12 cellular contexts compared by ENCODE assay signal in genomic region chr4:185256444-185256843, GRCh38. TPM values are rescaled to one million over a fixed set of nuclear protein-coding genes. Genes with fewer than 3 reads are reported as not detected.
A peak's percentile ranks its signal among the peaks of the same experiment; 100 is the strongest.
DNase-seq lines count a peak whose midpoint lies in the region; ATAC-seq, FAIRE-seq and TF ChIP-seq lines count a peak whose summit lies in the region.
"Had no signal": no experiment of that assay in that cellular context is flagged by ENCODE, and none has a peak within 500 bp of the region (broad histone marks: within the 10 kb centered on the region; RNA-seq: fewer than 3 reads in every experiment).

No MANE protein-coding gene starts in this region.

- H4K5ac ChIP-seq in H9 (ENCODE audit: insufficient read length, low read depth, low read length) = no peak overlapping the region

- H3K79me1 ChIP-seq in H9 (ENCODE audit: insufficient read depth, low read depth, low read length, poor library complexity, severe bottlenecking) = no peaks in the 10 kb centered on the region

- CTCF ChIA-PET in A549 (lab: Yijun Ruan, JAX) = interaction anchor here (0.7 to 1.0 kb wide), 2 partner anchors 73 to 140 kb away, joined by 3 to 4 read pairs; partner anchors contain the start of gene ANKRD37

- H3K23ac ChIP-seq in H9 (ENCODE audit: insufficient read length, low read depth, low read length) = no peak overlapping the region

- H2AFZ ChIP-seq in H9 (ENCODE audit: low read length) = no peak overlapping the region

- no peaks in the 10 kb centered on the region for H3K23me2 ChIP-seq in H9 (ENCODE audit: insufficient read length, low read depth, low read length, poor library complexity, severe bottlenecking)

- H3K56ac ChIP-seq in H9 (ENCODE audit: insufficient read length, low read depth, low read length) = no peak overlapping the region

- H3K4me2 ChIP-seq in A549 = peak overlapping the region; percentile 26; the same call in 1 of the 3 replicates
- H3K4me2 ChIP-seq in H9 (ENCODE audit: insufficient read depth, insufficient read length, low read length) = no peak overlapping the region

- no peak overlapping the region for H3K4ac ChIP-seq in H9 (ENCODE audit: low read depth, low read length)

- no peak overlapping the region for H2BK5ac ChIP-seq in H9 (ENCODE audit: insufficient read length, low read length)

- TF ChIP-seq CTCF in A549 (IDR thresholded peaks at IDR 0.05) (no peak), H9 (conservative IDR thresholded peaks at IDR 0.05) (no peak), foreskin fibroblast (IDR thresholded peaks at IDR 0.05; ENCODE audit: low read depth, low read length) (no peak)

- no peak overlapping the region for H3K9ac ChIP-seq in H9 (ENCODE audit: extremely low read depth, insufficient read length, low read length)

- H3K4me1 Mint-ChIP-seq in H9 (peaks cover 19 to 29% of the 10 kb centered on the region in 2 experiments), T-helper 17 cell (peaks cover 24% of the 10 kb centered on the region)

- H3K27me3 ChIP-seq in H9 (ENCODE audit: insufficient read depth, low read length) (no peaks in the 10 kb centered on the region), aorta (ENCODE audit: control insufficient read depth in 1 of 2, insufficient read depth in 2 of 2, low read length in 1 of 2) (no peaks in the 10 kb centered on the region)
- H3K27me3 ChIP-seq: right atrium auricular region had no signal

- no peak for TF ChIP-seq POLR2A in A549 (IDR thresholded peaks at IDR 0.05; ENCODE audit: low read length)

- H2BK120ac ChIP-seq in H9 (ENCODE audit: low read depth, low read length, poor library complexity, severe bottlenecking) = no peak overlapping the region

- H3K14ac ChIP-seq in H9 (ENCODE audit: insufficient read depth, low read length) = no peak overlapping the region

- no peak overlapping the region for H2BK20ac ChIP-seq in H9 (ENCODE audit: low read depth, low read length, poor library complexity, severe bottlenecking)

- no peak overlapping the region for H3K4me3 ChIP-seq in A549
- H3K4me3 ChIP-seq in foreskin fibroblast (ENCODE audit: low read depth in 1 of 2, low read length in 2 of 2) = no peak overlapping the region
- H3K4me3 ChIP-seq in aorta (ENCODE audit: low read length in 2 of 2) = no peak overlapping the region
- H3K4me3 ChIP-seq: right atrium auricular region, thoracic aorta had no signal

- H4K91ac ChIP-seq in H9 (ENCODE audit: insufficient read length, low read depth, low read length) = no peak overlapping the region

- H3K9me3 Mint-ChIP-seq in H9 = no peaks in the 10 kb centered on the region
- H3K9me3 Mint-ChIP-seq: effector memory CD8-positive, alpha-beta T cell had no signal

- H3K18ac ChIP-seq in H9 (ENCODE audit: insufficient read length, low read depth, low read length) = no peak overlapping the region

- no peak overlapping the region for H2BK12ac ChIP-seq in H9 (ENCODE audit: insufficient read length, low read depth, low read length)

- POLR2A ChIA-PET in A549 (lab: Yijun Ruan, JAX) = no interaction called here

- peak overlapping the region in 2 of 3 experiments; percentile 13 to 59; a peak in 3 of 7 replicates for H3K27ac Mint-ChIP-seq in H9
- peak overlapping the region; percentile 90 for H3K27ac Mint-ChIP-seq in T-helper 17 cell

- H3K36me3 ChIP-seq in aorta (ENCODE audit: control insufficient read depth in 1 of 2, insufficient read depth in 2 of 2, low read length in 1 of 2) = no peaks in the 10 kb centered on the region
- H3K36me3 ChIP-seq: right atrium auricular region, thoracic aorta had no signal

- H2BK15ac ChIP-seq in H9 (ENCODE audit: low read depth, low read length) = no peak overlapping the region

- no peak overlapping the region for H2AK5ac ChIP-seq in H9 (ENCODE audit: insufficient read length, low read length)

- DNase-seq in A549 (ENCODE audit: low read depth in 1 of 2, low spot score in 1 of 2) = peak in 1 of 2 experiments; percentile 22
- DNase-seq in H9 = no peak
- DNase-seq in T-helper 17 cell = no peak
- peak; percentile 56 to 66 for DNase-seq in foreskin fibroblast
- no peak for DNase-seq in T1000 (lab: John Stamatoyannopoulos, UW)
- no peak for DNase-seq in activated gamma-delta T cell (lab: John Stamatoyannopoulos, UW)
- DNase-seq in aorta = no peak
- DNase-seq in medulla oblongata (ENCODE audit: extremely low spot score) = no peak
- DNase-seq: effector memory CD8-positive, alpha-beta T cell; NCI-H1694 treated with DMSO at 0.1 percent for 48 hours had no signal

- WGBS in A549 (ENCODE audit: missing lambda C conversion rate) = 64% methylated on average over 2 of the region's 3 CpGs
- WGBS in H9 (ENCODE audit: extremely low coverage, insufficient read length, low lambda C conversion rate) = no CpG with 5 or more reads among the region's 3 CpGs
- WGBS in aorta, 2 donors = 89 to 92% methylated on average over 3 of the region's 3 CpGs

- no peaks in the 10 kb centered on the region for H3K79me2 ChIP-seq in H9 (ENCODE audit: insufficient read depth, low read length)

- H4K20me1 ChIP-seq in H9 (ENCODE audit: control insufficient read depth, insufficient read depth, insufficient read length) = no peaks in the 10 kb centered on the region

- no peak overlapping the region for H3T11ph ChIP-seq in H9 (ENCODE audit: low read length)

- no peak for FAIRE-seq in A549 (lab: Jason Lieb, UNC)

- H3K4me3 Mint-ChIP-seq in H9 (no peak overlapping the region), T-helper 17 cell (no peak overlapping the region)
- H3K4me3 Mint-ChIP-seq: effector memory CD8-positive, alpha-beta T cell had no signal

- no peak for TF ChIP-seq EP300 in A549 (IDR thresholded peaks at IDR 0.05)

- peak overlapping the region in 1 of 2 experiments; percentile 58; a peak in 2 of 6 replicates for H3K27ac ChIP-seq in A549
- no peak overlapping the region for H3K27ac ChIP-seq in H9 (ENCODE audit: insufficient read length, low read depth, low read length)
- no peak overlapping the region for H3K27ac ChIP-seq in aorta (ENCODE audit: low read depth in 1 of 2, low read length in 2 of 2)
- H3K27ac ChIP-seq: right atrium auricular region, thoracic aorta had no signal

- intact Hi-C loops in aorta (cut with DNase I) = no loop called here

- no peak for TF ChIP-seq RAD21 in A549 (conservative IDR thresholded peaks at IDR 0.05 in 1 of 2, IDR thresholded peaks at IDR 0.05 in 1 of 2)

- no peak overlapping the region for H4K8ac ChIP-seq in H9 (replicated peaks; ENCODE audit: insufficient read length, low read depth, low read length)

- H3K9me3 ChIP-seq in A549 (no peaks in the 10 kb centered on the region), H9 (ENCODE audit: control insufficient read depth, low read depth, low read length) (no peaks in the 10 kb centered on the region), T-helper 17 cell (ENCODE audit: control insufficient read depth, low read length, poor library complexity, severe bottlenecking) (no peaks in the 10 kb centered on the region), aorta (ENCODE audit: control insufficient read depth, low read length) (no peaks in the 10 kb centered on the region)
- H3K9me3 ChIP-seq: right atrium auricular region, thoracic aorta had no signal

- H3K4me1 ChIP-seq in A549 = peaks cover 20% of the 10 kb centered on the region
- peaks cover 2% of the 10 kb centered on the region for H3K4me1 ChIP-seq in H9 (ENCODE audit: insufficient read depth, low read length)
- H3K4me1 ChIP-seq in aorta (ENCODE audit: control insufficient read depth in 1 of 2, insufficient read depth in 2 of 2, low read length in 2 of 2) = no peaks in the 10 kb centered on the region

- H3K36me3 Mint-ChIP-seq in H9 (ENCODE audit: insufficient read depth in 1 of 3, low read depth in 3 of 3) = peaks cover 0 to 17% (median 12%) of the 10 kb centered on the region in 3 experiments; a peak in 4 of 7 replicates
- H3K36me3 Mint-ChIP-seq in T-helper 17 cell (ENCODE audit: low read depth) = no peaks in the 10 kb centered on the region

- ATAC-seq in A549 (peak in 1 of 2 experiments; percentile 64; a peak in 4 of 6 replicates), T-helper 17 cell (no peak), aorta (ENCODE audit: low FRiP score) (no peak)
- ATAC-seq: effector memory CD8-positive, alpha-beta T cell had no signal

- no peaks in the 10 kb centered on the region for H3K27me3 Mint-ChIP-seq in H9 (ENCODE audit: low read depth)
- H3K27me3 Mint-ChIP-seq in T-helper 17 cell = no peaks in the 10 kb centered on the region
- H3K27me3 Mint-ChIP-seq: effector memory CD8-positive, alpha-beta T cell had no signal

TF ChIP-seq in A549, 52 proteins besides CTCF, POLR2A, EP300 and RAD21 (continues in another document):
- no peak for TF ChIP-seq KDM1A (IDR thresholded peaks at IDR 0.05; ENCODE audit: low read depth)
- no peak for TF ChIP-seq USF2 (IDR thresholded peaks at IDR 0.05)
- TF ChIP-seq MAFK (IDR thresholded peaks at IDR 0.05; ENCODE audit: partially characterized antibody) = no peak
- TF ChIP-seq HES2 (IDR thresholded peaks at IDR 0.05) = no peak
- no peak for TF ChIP-seq ESRRA (IDR thresholded peaks at IDR 0.05; ENCODE audit: borderline replicate concordance, low read length)

RNA-seq across cellular contexts. Expression of gene SNX25, which starts 47.0 kb away (rescaled TPM):
- polyA plus RNA-seq in A549 (2011; rRNA removed) (13.0 and 19.0 TPM in 2 replicates), A549 (2017; fragmentation: RNase III; extraction: RNeasy Plus Mini Kit Qiagen cat#74134 plus additional on column Dnase treatment) (8.5 to 10.1 TPM (median 8.5 TPM) in 3 replicates), aorta (10 to 100 TPM in 1 of 2 donors, 1 to 10 TPM in 1; 8.6 to 12.7 TPM)
- 2.4 and 3.0 TPM in 2 replicates for polyA plus RNA-seq in A549 (2012; cell fraction: cytosol; rRNA removed)
- 1.8 and 2.9 TPM in 2 replicates for polyA plus RNA-seq in A549 (2012; cell fraction: nucleus; rRNA removed)
- 37.9 and 42.9 TPM in 2 replicates for polyA minus RNA-seq in A549 (2011; rRNA and poly(A)+ RNA removed)
- total RNA-seq in H9 (2021) (24.4 and 28.2 TPM in 2 replicates), T-helper 17 cell (10 to 100 TPM; 13.2 to 20.4 TPM), aorta (10 to 100 TPM; 36.2 to 44.7 TPM)

RNA-seq across cellular contexts. Expression of gene CFAP97, which starts 52.6 kb away (rescaled TPM):
- 41.8 and 48.2 TPM in 2 replicates for polyA plus RNA-seq in A549 (2011; rRNA removed)
- 4.6 and 4.8 TPM in 2 replicates for polyA plus RNA-seq in A549 (2012; cell fraction: cytosol; rRNA removed)
- 1.2 and 2.1 TPM in 2 replicates for polyA plus RNA-seq in A549 (2012; cell fraction: nucleus; rRNA removed)
- 15.7 to 16.3 TPM (median 15.8 TPM) in 3 replicates for polyA plus RNA-seq in A549 (2017; fragmentation: RNase III; extraction: RNeasy Plus Mini Kit Qiagen cat#74134 plus additional on column Dnase treatment)
- polyA minus RNA-seq in A549 (2011; rRNA and poly(A)+ RNA removed) = 13.0 and 14.5 TPM in 2 replicates
- 36.1 and 39.3 TPM in 2 replicates for total RNA-seq in H9 (2021)
- total RNA-seq in T-helper 17 cell = 10 to 100 TPM; 41.9 to 50.0 TPM
- total RNA-seq in aorta = 10 to 100 TPM; 49.8 to 58.4 TPM
- 10 to 100 TPM; 16.6 to 24.0 TPM for polyA plus RNA-seq in aorta

Comparison
In these comparisons a context has a peak if more than half of its experiments do, and no peak if none do; other contexts are left out.
1. DNase-seq: peak in foreskin fibroblast (2 of 2); none in H9 (single experiment), T-helper 17 cell (0 of 3), T1000 (single experiment), activated gamma-delta T cell (single experiment), aorta (0 of 2) and medulla oblongata (single experiment).